In the genomic region with DNA sequence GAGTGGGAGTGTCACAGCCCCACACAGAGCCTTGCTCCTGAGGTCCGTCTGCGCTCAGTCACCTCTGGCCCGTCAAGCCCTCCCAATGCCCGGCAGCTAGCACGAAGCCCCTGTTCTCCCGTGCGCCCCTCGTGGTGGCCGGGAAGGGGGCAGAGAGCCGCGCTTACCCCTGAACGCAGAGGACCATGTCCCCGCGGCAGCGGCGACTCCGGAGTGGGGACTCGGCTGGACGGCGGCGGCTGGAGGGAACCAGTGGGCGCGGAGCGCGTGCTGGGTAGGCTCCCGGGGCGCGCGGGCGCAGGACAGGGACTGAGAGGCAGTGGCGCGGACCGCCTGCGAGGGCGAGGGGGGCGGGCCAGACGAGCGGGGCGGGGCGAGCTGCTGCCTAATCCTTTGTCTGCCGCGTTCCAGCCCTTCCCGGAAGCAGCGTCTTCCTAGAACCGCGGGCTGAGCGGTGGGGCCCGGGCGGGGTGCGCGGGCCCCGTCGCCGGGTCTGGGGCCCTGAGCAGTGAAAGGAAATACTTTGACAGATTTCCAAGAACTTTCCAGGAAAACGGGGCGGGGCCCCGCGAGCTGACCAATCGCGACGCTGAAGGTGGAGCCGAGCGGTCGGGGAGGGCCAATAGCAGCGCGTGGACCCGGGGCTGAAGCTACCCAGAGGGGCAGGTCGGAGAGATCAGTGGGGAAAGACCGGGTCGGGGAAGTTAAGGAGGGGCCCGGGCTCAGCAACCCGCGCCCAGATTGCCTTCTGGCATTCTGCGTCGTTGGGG, we compare ENCODE assay signal across 8 cellular contexts. TPM values are rescaled to one million over a fixed set of nuclear protein-coding genes. Genes with fewer than 3 reads are reported as not detected.
DNase-seq lines count a peak whose midpoint lies in the region; ATAC-seq, FAIRE-seq and TF ChIP-seq lines count a peak whose summit lies in the region.

A gene with protein sequence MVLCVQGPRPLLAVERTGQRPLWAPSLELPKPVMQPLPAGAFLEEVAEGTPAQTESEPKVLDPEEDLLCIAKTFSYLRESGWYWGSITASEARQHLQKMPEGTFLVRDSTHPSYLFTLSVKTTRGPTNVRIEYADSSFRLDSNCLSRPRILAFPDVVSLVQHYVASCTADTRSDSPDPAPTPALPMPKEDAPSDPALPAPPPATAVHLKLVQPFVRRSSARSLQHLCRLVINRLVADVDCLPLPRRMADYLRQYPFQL (minus strand): TSS at position 311 of the 770 bp plus-strand sequence. CDS start 124 bp downstream, at position 187.

- peak within 1 kb of the TSS; percentile 83 for H2AFZ ChIP-seq in keratinocyte (ENCODE audit: control insufficient read depth, low read length)

- no peaks in the 10 kb centered on the region for H3K9me3 ChIP-seq in keratinocyte (ENCODE audit: control insufficient read depth, low read depth, low read length)

- H3K4me2 ChIP-seq in keratinocyte (ENCODE audit: control insufficient read depth, extremely low read depth, insufficient read depth, low read depth, low read length) = peak within 1 kb of the TSS; percentile 87

- H3K4me3 ChIP-seq in keratinocyte (ENCODE audit: control insufficient read depth in 2 of 3, extremely low read depth in 1 of 3, insufficient read depth in 2 of 3, low read depth in 1 of 3, low read length in 3 of 3) = peak within 1 kb of the TSS; percentile 65 to 81 (median 70)

- no peaks in the 10 kb centered on the region for H3K27me3 ChIP-seq in keratinocyte (ENCODE audit: control insufficient read depth, extremely low read depth, insufficient read depth, low read length)

- peaks cover 3% of the 10 kb centered on the region for H3K79me2 ChIP-seq in keratinocyte (ENCODE audit: control insufficient read depth, insufficient read depth, low read length)

- H3K9me1 ChIP-seq in keratinocyte (ENCODE audit: control insufficient read depth, extremely low read depth, insufficient read depth, low read length) = peaks cover 4% of the 10 kb centered on the region

- peak within 1 kb of the TSS; percentile 79 for H3K9ac ChIP-seq in keratinocyte (ENCODE audit: control insufficient read depth, extremely low read depth, insufficient read depth, low read length)

- H3K27ac ChIP-seq in keratinocyte (ENCODE audit: control insufficient read depth, insufficient read depth, low read length) = peak within 1 kb of the TSS; percentile 16

- dilution Hi-C loops in keratinocyte (cut with MboI; ENCODE audit: extremely low pct_ligation_motif_present, low sequenced_read_pairs) = loop anchor here (25.0 kb wide), 1 partner anchor 776 kb away; a partner anchor contains a TSS

- H3K36me3 ChIP-seq in keratinocyte (ENCODE audit: control insufficient read depth in 2 of 2, extremely low read depth in 1 of 2, insufficient read depth in 2 of 2, low read length in 2 of 2) = peaks cover 4 to 5% of the 10 kb centered on the region in 2 experiments

- peak; percentile 76 for ATAC-seq in GM18868 (IDR thresholded peaks at IDR 0.05; ENCODE audit: unreplicated experiment)
- peak; percentile 64 for ATAC-seq in HG03103 (IDR thresholded peaks at IDR 0.05; ENCODE audit: low read depth, unreplicated experiment)

- TF ChIP-seq CTCF in AG09319 (IDR thresholded peaks at IDR 0.05; ENCODE audit: low read depth, low read length) (peak; percentile 47), keratinocyte (optimal IDR thresholded peaks at IDR 0.05 in 1 of 3, IDR thresholded peaks at IDR 0.05 in 1 of 3, conservative IDR thresholded peaks at IDR 0.05 in 1 of 3; ENCODE audit: extremely low read depth in 1 of 3, insufficient read depth in 2 of 3, low read length in 3 of 3) (peak in 1 of 3 experiments; percentile 18)

- no peak for FAIRE-seq in keratinocyte (lab: Jason Lieb, UNC)

- H3K4me1 ChIP-seq in keratinocyte (ENCODE audit: control insufficient read depth, extremely low read depth, insufficient read depth, low read length) = peaks cover 30% of the 10 kb centered on the region

- DNase-seq in AG09319 (ENCODE audit: extremely low read depth, low read depth) (peak; percentile 85), NCI-H226 (peak; percentile 77), keratinocyte (ENCODE audit: low read depth, low spot score) (no peak)
- DNase-seq in activated CD4-positive, CD25-positive, alpha-beta regulatory T cell (lab: John Stamatoyannopoulos, UW) = peak; percentile 96 to 100 (median 98)
- peak; percentile 90 for DNase-seq in central memory CD4-positive, alpha-beta T cell
- peak; percentile 98 for DNase-seq in stimulated activated CD4-positive, alpha-beta T cell treated with anti-CD3 and anti-CD28 coated beads, Interleukin-15, amount 100 ng/mL, for 1 hour (ENCODE audit: low read depth in 1 of 2, low spot score in 1 of 2)

- no peaks in the 10 kb centered on the region for H4K20me1 ChIP-seq in keratinocyte (ENCODE audit: control insufficient read depth, extremely low read depth, insufficient read depth, low read length)

RNA-seq across cellular contexts. Expression of the gene that starts here (rescaled TPM):
- polyA plus RNA-seq in keratinocyte = 1.8 to 3.5 TPM (median 2.8 TPM) in 3 replicates
- polyA plus RNA-seq in keratinocyte (2011; ENCODE audit: low read depth) = 0.77 TPM
- 2.3 and 4.2 TPM in 2 replicates for polyA plus RNA-seq in keratinocyte (2011; cell fraction: cytosol; rRNA removed)
- polyA plus RNA-seq in keratinocyte (2011; cell fraction: nucleus; rRNA removed) = 4.7 and 7.4 TPM in 2 replicates
- 3.6 and 6.7 TPM in 2 replicates for polyA plus RNA-seq in keratinocyte (2012; ENCODE audit: low replicate concordance)
- polyA minus RNA-seq in keratinocyte = 3.8 to 7.1 TPM (median 4.2 TPM) in 3 replicates
- polyA minus RNA-seq in keratinocyte (2011; cell fraction: cytosol; rRNA and poly(A)+ RNA removed) = 6.9 TPM
- polyA minus RNA-seq in keratinocyte (2011; cell fraction: nucleus; rRNA and poly(A)+ RNA removed) = 3.2 and 3.4 TPM in 2 replicates
